ENCODE assay signal across 8 cellular contexts in genomic region chr19:56367829-56368711, GRCh38. TPM values are rescaled to one million over a fixed set of nuclear protein-coding genes. Genes with fewer than 3 reads are reported as not detected.
DNase-seq lines count a peak whose midpoint lies in the region; ATAC-seq and TF ChIP-seq lines count a peak whose summit lies in the region.

No MANE protein-coding gene starts in this region.

- TF ChIP-seq CTCF in epithelial cell of esophagus (IDR thresholded peaks at IDR 0.05; ENCODE audit: insufficient read depth, low read depth, low read length, missing control alignments) = peak; percentile 33
- TF ChIP-seq CTCF in mesothelial cell of epicardium (IDR thresholded peaks at IDR 0.05; ENCODE audit: unreplicated experiment) = no peak

- H3K27ac Mint-ChIP-seq in mesothelial cell of epicardium = peak overlapping the region; percentile 95

- H3K27me3 Mint-ChIP-seq in mesothelial cell of epicardium (ENCODE audit: low read depth) = no peaks in the 10 kb centered on the region

- H3K36me3 Mint-ChIP-seq in mesothelial cell of epicardium = peaks cover 44% of the 10 kb centered on the region

- peaks cover 74% of the 10 kb centered on the region for H3K9me3 Mint-ChIP-seq in mesothelial cell of epicardium

- peaks cover 11% of the 10 kb centered on the region for H3K4me1 Mint-ChIP-seq in mesothelial cell of epicardium

- peak; percentile 65 for ATAC-seq in HG03103 (IDR thresholded peaks at IDR 0.05; ENCODE audit: low read depth, unreplicated experiment)
- ATAC-seq in GM18498 (IDR thresholded peaks at IDR 0.05; ENCODE audit: unreplicated experiment) = no peak

- DNase-seq in EH (ENCODE audit: low read depth) = peak; percentile 89
- DNase-seq in NCI-H748 treated with DMSO at 0.1 percent for 48 hours (lab: John Stamatoyannopoulos, UW) = peak; percentile 93
- peak; percentile 78 for DNase-seq in activated T-cell treated with anti-CD3 and anti-CD28 coated beads for 48 hours (ENCODE audit: low read depth)
- peak; percentile 97 for DNase-seq in epithelial cell of esophagus (ENCODE audit: low read depth)
- DNase-seq in mesothelial cell of epicardium (ENCODE audit: low spot score in 2 of 2, unreplicated experiment in 2 of 2) = peak; percentile 64 to 78
- DNase-seq in stimulated activated CD8-positive, alpha-beta memory T cell treated with anti-CD3 and anti-CD28 coated beads, Interleukin-12 subunit alpha, Interleukin-12 subunit beta, amount 100 ng/mL, for 24 hours (ENCODE audit: extremely low read depth) = peak; percentile 63

- peak overlapping the region; percentile 78 for H3K4me3 ChIP-seq in epithelial cell of esophagus (ENCODE audit: low read length)

- peak overlapping the region; percentile 85 for H3K4me3 Mint-ChIP-seq in mesothelial cell of epicardium

RNA-seq across cellular contexts. Expression of gene ZNF582, which starts 25.3 kb away (rescaled TPM):
- 5.1 to 5.6 TPM (median 5.1 TPM) in 3 replicates for total RNA-seq in mesothelial cell of epicardium

RNA-seq across cellular contexts. Expression of gene ZNF583, which starts 36.1 kb away (rescaled TPM):
- total RNA-seq in mesothelial cell of epicardium = 9.1 to 10.1 TPM (median 9.9 TPM) in 3 replicates

RNA-seq across cellular contexts. Expression of gene ZSCAN5A, which starts 53.4 kb away (rescaled TPM):
- total RNA-seq in mesothelial cell of epicardium = 14.8 to 18.8 TPM (median 15.3 TPM) in 3 replicates
